In genomic region chr6:251920-252319, GRCh38 we compare ENCODE assay signal across 13 cellular contexts. TPM values are rescaled to one million over a fixed set of nuclear protein-coding genes. Genes with fewer than 3 reads are reported as not detected.
DNase-seq lines count a peak whose midpoint lies in the region; ATAC-seq lines count a peak whose summit lies in the region.
"Had no signal": no experiment of that assay in that cellular context is flagged by ENCODE, and none has a peak within 500 bp of the region (broad histone marks: within the 10 kb centered on the region; RNA-seq: fewer than 3 reads in every experiment).

No MANE protein-coding gene starts in this region.

- CTCF ChIA-PET in activated CD8-positive, alpha-beta T cell treated with anti-CD3 and anti-CD28 coated beads, Interleukin-2, amount 10 ng/mL, durations not matched to agents 7 days and 5 days (lab: Charles Lee) = no interaction called here

- no peaks in the 10 kb centered on the region for H3K9me3 ChIP-seq in SJCRH30 (replicated peaks)
- H3K9me3 ChIP-seq: thoracic aorta had no signal

- H3K4me1 Mint-ChIP-seq in activated T-cell treated with anti-CD3 and anti-CD28 coated beads, Interleukin-2, amount 50 U/mL, for 4 hours (ENCODE audit: low read depth) = peaks cover 40% of the 10 kb centered on the region
- peaks cover 54% of the 10 kb centered on the region for H3K4me1 Mint-ChIP-seq in activated CD8-positive, alpha-beta T cell treated with anti-CD3 and anti-CD28 coated beads, Interleukin-2, amount 10 ng/mL, durations not matched to agents 7 days and 5 days (ENCODE audit: low read depth)
- peaks cover 40 to 91% of the 10 kb centered on the region in 2 donors for H3K4me1 Mint-ChIP-seq in stimulated activated naive B cell treated with anti-CD40 and anti-IgM and Interleukin-4, amounts not matched to agents 10 μg/mL and 1 μg/mL and 100 μg/mL, for 72 hours

- H3K27ac Mint-ChIP-seq in activated CD8-positive, alpha-beta T cell treated with anti-CD3 and anti-CD28 coated beads, Interleukin-2, amount 10 ng/mL, durations not matched to agents 7 days and 5 days = peak overlapping the region; percentile 75
- peak overlapping the region; percentile 86 for H3K27ac Mint-ChIP-seq in stimulated activated naive B cell treated with anti-CD40 and anti-IgM and Interleukin-4, amounts not matched to agents 10 μg/mL and 1 μg/mL and 100 μg/mL, for 72 hours

- no peak for DNase-seq in activated T-cell treated with anti-CD3 and anti-CD28 coated beads, Interleukin-2, amount 50 U/mL, for 4 hours
- DNase-seq in activated T-cell treated with anti-CD3 and anti-CD28 coated beads, Interleukin-2, amount 50 U/mL, for 48 hours = no peak
- DNase-seq in activated CD8-positive, alpha-beta T cell treated with anti-CD3 and anti-CD28 coated beads, Interleukin-2, amount 10 ng/mL, durations not matched to agents 7 days and 5 days = no peak
- DNase-seq in stimulated activated naive B cell treated with anti-CD40 and anti-IgM and Interleukin-4, amounts not matched to agents 10 μg/mL and 1 μg/mL and 100 μg/mL, for 72 hours = no peak
- no peak for DNase-seq in stimulated activated naive CD4-positive, alpha-beta T cell treated with Interleukin-2 at 50 U/mL for 16 hours (lab: John Stamatoyannopoulos, UW)
- DNase-seq in HK-2 (ENCODE audit: unreplicated experiment) = no peak
- no peak for DNase-seq in SJCRH30
- DNase-seq: DMS79, NCI-H2081, retina had no signal

- no peaks in the 10 kb centered on the region for H3K9me3 Mint-ChIP-seq in activated T-cell treated with anti-CD3 and anti-CD28 coated beads, Interleukin-2, amount 50 U/mL, for 4 hours
- H3K9me3 Mint-ChIP-seq in activated CD8-positive, alpha-beta T cell treated with anti-CD3 and anti-CD28 coated beads, Interleukin-2, amount 10 ng/mL, durations not matched to agents 7 days and 5 days (ENCODE audit: insufficient read depth) = no peaks in the 10 kb centered on the region
- peaks cover 0 to 2% of the 10 kb centered on the region in 2 donors for H3K9me3 Mint-ChIP-seq in stimulated activated naive B cell treated with anti-CD40 and anti-IgM and Interleukin-4, amounts not matched to agents 10 μg/mL and 1 μg/mL and 100 μg/mL, for 72 hours
- H3K9me3 Mint-ChIP-seq: immature natural killer cell had no signal

- ATAC-seq in activated T-cell treated with anti-CD3 and anti-CD28 coated beads, Interleukin-2, amount 50 U/mL, for 4 hours = peak; percentile 95 to 98
- peak; percentile 44 for ATAC-seq in HG03565 (IDR thresholded peaks at IDR 0.05; ENCODE audit: unreplicated experiment)
- peak; percentile 66 for ATAC-seq in activated CD8-positive, alpha-beta T cell treated with anti-CD3 and anti-CD28 coated beads, Interleukin-2, amount 10 ng/mL, durations not matched to agents 7 days and 5 days
- peak; percentile 89 to 90 for ATAC-seq in stimulated activated naive B cell treated with anti-CD40 and anti-IgM and Interleukin-4, amounts not matched to agents 10 μg/mL and 1 μg/mL and 100 μg/mL, for 72 hours (replicated peaks)

- H3K4me3 ChIP-seq in SJCRH30 = no peak overlapping the region
- H3K4me3 ChIP-seq: thoracic aorta had no signal

- no peaks in the 10 kb centered on the region for H3K4me1 ChIP-seq in SJCRH30

- H3K36me3 ChIP-seq in SJCRH30 = no peaks in the 10 kb centered on the region
- H3K36me3 ChIP-seq: thoracic aorta had no signal

- H3K27ac ChIP-seq in SJCRH30 = no peak overlapping the region
- H3K27ac ChIP-seq: thoracic aorta had no signal

- POLR2A ChIA-PET in activated CD8-positive, alpha-beta T cell treated with anti-CD3 and anti-CD28 coated beads, Interleukin-2, amount 10 ng/mL, durations not matched to agents 7 days and 5 days (lab: Charles Lee) = no interaction called here

- no peaks in the 10 kb centered on the region for H3K27me3 Mint-ChIP-seq in activated T-cell treated with anti-CD3 and anti-CD28 coated beads, Interleukin-2, amount 50 U/mL, for 4 hours (ENCODE audit: low read depth)
- no peaks in the 10 kb centered on the region for H3K27me3 Mint-ChIP-seq in activated CD8-positive, alpha-beta T cell treated with anti-CD3 and anti-CD28 coated beads, Interleukin-2, amount 10 ng/mL, durations not matched to agents 7 days and 5 days (ENCODE audit: low read depth)
- H3K27me3 Mint-ChIP-seq in stimulated activated naive B cell treated with anti-CD40 and anti-IgM and Interleukin-4, amounts not matched to agents 10 μg/mL and 1 μg/mL and 100 μg/mL, for 72 hours = no peaks in the 10 kb centered on the region

- no peaks in the 10 kb centered on the region for H3K36me3 Mint-ChIP-seq in activated T-cell treated with anti-CD3 and anti-CD28 coated beads, Interleukin-2, amount 50 U/mL, for 4 hours (ENCODE audit: insufficient read depth)
- H3K36me3 Mint-ChIP-seq in activated CD8-positive, alpha-beta T cell treated with anti-CD3 and anti-CD28 coated beads, Interleukin-2, amount 10 ng/mL, durations not matched to agents 7 days and 5 days (ENCODE audit: low read depth) = no peaks in the 10 kb centered on the region
- H3K36me3 Mint-ChIP-seq in stimulated activated naive B cell treated with anti-CD40 and anti-IgM and Interleukin-4, amounts not matched to agents 10 μg/mL and 1 μg/mL and 100 μg/mL, for 72 hours = no peaks in the 10 kb centered on the region
- H3K36me3 Mint-ChIP-seq: immature natural killer cell had no signal

- no peaks in the 10 kb centered on the region for H3K27me3 ChIP-seq in SJCRH30

- peak overlapping the region; percentile 6 for H3K4me3 Mint-ChIP-seq in activated T-cell treated with anti-CD3 and anti-CD28 coated beads, Interleukin-2, amount 50 U/mL, for 4 hours
- H3K4me3 Mint-ChIP-seq in activated CD8-positive, alpha-beta T cell treated with anti-CD3 and anti-CD28 coated beads, Interleukin-2, amount 10 ng/mL, durations not matched to agents 7 days and 5 days = peak overlapping the region; percentile 14
- peak overlapping the region; percentile 37 to 72 for H3K4me3 Mint-ChIP-seq in stimulated activated naive B cell treated with anti-CD40 and anti-IgM and Interleukin-4, amounts not matched to agents 10 μg/mL and 1 μg/mL and 100 μg/mL, for 72 hours

RNA-seq across cellular contexts. Expression of gene DUSP22, which starts 40.4 kb away (rescaled TPM):
- 10 to 100 TPM; 27.5 to 32.5 (median 30.9) TPM for total RNA-seq in activated T-cell treated with anti-CD3 and anti-CD28 coated beads, Interleukin-2, amount 50 U/mL, for 4 hours
- total RNA-seq in activated CD8-positive, alpha-beta T cell treated with anti-CD3 and anti-CD28 coated beads, Interleukin-2, amount 10 ng/mL, durations not matched to agents 7 days and 5 days = 10 to 100 TPM; 32.6 to 33.2 TPM
- total RNA-seq in SJCRH30 (2014; rRNA removed; shearing (Covaris generic)) = 14.3 and 15.5 TPM in 2 replicates

Comparison
In these comparisons a context has a peak if more than half of its experiments do, and no peak if none do; other contexts are left out.
1. ATAC-seq: peak in every context shown above with its lines; median percentile 96 in activated T-cell treated with anti-CD3 and anti-CD28 coated beads, Interleukin-2, amount 50 U/mL, for 4 hours; 90 in stimulated activated naive B cell treated with anti-CD40 and anti-IgM and Interleukin-4, amounts not matched to agents 10 μg/mL and 1 μg/mL and 100 μg/mL, for 72 hours; 66 in activated CD8-positive, alpha-beta T cell treated with anti-CD3 and anti-CD28 coated beads, Interleukin-2, amount 10 ng/mL, durations not matched to agents 7 days and 5 days; 44 in HG03565.